In the genomic region with DNA sequence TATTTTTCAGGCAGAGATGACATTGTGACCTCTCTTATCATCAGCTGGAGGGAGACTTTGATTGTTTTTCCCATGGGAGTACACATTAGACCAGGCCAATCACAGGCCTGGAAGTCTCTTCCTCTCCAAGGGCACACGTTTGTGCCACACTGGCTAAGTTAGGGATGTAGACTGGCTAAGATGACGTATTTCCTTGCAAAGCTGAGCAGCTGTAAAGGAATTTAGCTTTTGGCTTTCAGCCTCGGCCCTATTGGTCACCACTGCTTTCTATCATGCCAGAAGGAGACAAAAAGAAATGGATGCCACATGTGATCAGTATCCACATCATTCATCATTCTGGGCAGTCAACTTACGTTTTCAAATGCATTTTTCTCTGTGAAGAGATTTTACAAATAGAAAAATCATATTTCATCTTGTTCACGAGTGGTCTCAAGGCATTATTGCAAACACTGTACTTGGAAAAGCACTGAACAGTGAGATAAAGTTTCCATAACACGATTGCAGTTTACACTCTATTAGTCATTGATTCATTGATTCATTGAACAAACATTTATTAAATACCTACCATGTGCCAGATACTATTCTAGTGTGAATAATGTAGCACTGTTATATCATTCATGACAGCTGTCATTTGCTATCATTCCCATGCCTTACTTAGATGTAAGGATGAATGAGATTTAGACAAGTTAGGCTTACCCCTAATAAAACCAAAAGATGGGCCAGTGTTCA, we compare ENCODE assay signal across 15 cellular contexts. TPM values are rescaled to one million over a fixed set of nuclear protein-coding genes. Genes with fewer than 3 reads are reported as not detected.
A peak's percentile ranks its signal among the peaks of the same experiment; 100 is the strongest.
DNase-seq lines count a peak whose midpoint lies in the region; ATAC-seq and TF ChIP-seq lines count a peak whose summit lies in the region.
"Had no signal": no experiment of that assay in that cellular context is flagged by ENCODE, and none has a peak within 500 bp of the region (broad histone marks: within the 10 kb centered on the region; RNA-seq: fewer than 3 reads in every experiment).

No MANE protein-coding gene starts in this region.

- H3K4me1 ChIP-seq in ACC112 (ENCODE audit: control insufficient read depth, insufficient read depth, low read length, unreplicated experiment): peaks cover 30% of the 10 kb centered on the region
- H3K4me1 ChIP-seq: SJCRH30 had no signal

- H3K4me3 ChIP-seq in ACC112 (ENCODE audit: low read depth, low read length) (peak overlapping the region; percentile 19; the same call in 1 of the 2 replicates), choroid plexus epithelial cell (ENCODE audit: low read depth, low read length) (no peak overlapping the region)
- H3K4me3 ChIP-seq: cardiac muscle cell, SJCRH30, testis had no signal

- ATAC-seq in HG03565 (IDR thresholded peaks at IDR 0.05; ENCODE audit: unreplicated experiment) (no peak), HG03442 (IDR thresholded peaks at IDR 0.05; ENCODE audit: unreplicated experiment) (no peak), HG02852 (IDR thresholded peaks at IDR 0.05; ENCODE audit: unreplicated experiment) (no peak)

- TF ChIP-seq CTCF in choroid plexus epithelial cell (conservative IDR thresholded peaks at IDR 0.05; ENCODE audit: low read depth, low read length): no peak

- no peaks in the 10 kb centered on the region; the same call in 1 of the 2 replicates for H3K36me3 ChIP-seq in ACC112 (ENCODE audit: insufficient read depth, low read length)
- H3K36me3 ChIP-seq: cardiac muscle cell, SJCRH30, WERI-Rb-1 had no signal

- peak overlapping the region; percentile 80 for H2AFZ ChIP-seq in ACC112 (ENCODE audit: low read length, unreplicated experiment)

- DNase-seq in HuH-7.5 (ENCODE audit: low spot score) (peak; percentile 8), choroid plexus epithelial cell (ENCODE audit: low read depth) (peak; percentile 82), lung microvascular endothelial cell (ENCODE audit: low read depth in 2 of 2) (peak; percentile 65 to 87), inferior parietal cortex (ENCODE audit: extremely low spot score) (no peak)
- DNase-seq: ACHN; activated T-cell treated with anti-CD3 and anti-CD28 coated beads, Interleukin-2, amount 50 U/mL, for 1 hour; NCI-H774; testis; WERI-Rb-1 had no signal

- H3K27ac ChIP-seq in ACC112 (ENCODE audit: low read depth, low read length): peak overlapping the region; percentile 88
- H3K27ac ChIP-seq: cardiac muscle cell, SJCRH30, WERI-Rb-1 had no signal

- H3K27me3 ChIP-seq in ACC112 (ENCODE audit: insufficient read depth, low read length): no peaks in the 10 kb centered on the region
- H3K27me3 ChIP-seq: cardiac muscle cell, SJCRH30, testis had no signal

- H3K79me2 ChIP-seq in ACC112 (ENCODE audit: control insufficient read depth, insufficient read depth, low read length, unreplicated experiment): no peaks in the 10 kb centered on the region

RNA-seq across cellular contexts. Expression of a gene that starts 27.0 kb away (rescaled TPM):
- 23.4 and 27.9 TPM in 2 replicates for total RNA-seq in lung microvascular endothelial cell

RNA-seq across cellular contexts. Expression of a gene that starts 52.2 kb away (rescaled TPM):
- not detected in 2 replicates for total RNA-seq in lung microvascular endothelial cell
- total RNA-seq: cardiac muscle cell had no signal
